16 cellular contexts compared by ENCODE assay signal in the genomic region with DNA sequence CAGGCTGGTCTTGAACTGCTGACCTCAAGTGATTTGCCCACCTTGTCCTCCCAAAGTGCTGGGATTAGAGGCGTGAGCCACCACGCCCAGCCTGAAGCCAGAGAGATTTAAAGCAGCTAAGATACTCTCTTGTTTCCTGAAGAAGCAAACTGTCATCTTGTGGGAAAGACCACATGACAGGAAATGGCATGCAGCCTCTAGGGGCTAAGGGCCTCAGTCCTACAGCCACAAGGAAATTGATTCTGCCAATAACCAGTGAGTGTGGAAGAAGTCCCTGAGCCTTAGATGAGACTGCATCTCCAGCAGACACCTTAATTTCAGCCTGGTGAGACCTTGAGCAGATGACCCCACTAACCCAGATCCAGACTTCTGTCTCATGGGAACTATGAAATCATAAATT. TPM values are rescaled to one million over a fixed set of nuclear protein-coding genes. Genes with fewer than 3 reads are reported as not detected.
A peak's percentile ranks its signal among the peaks of the same experiment; 100 is the strongest.
DNase-seq lines count a peak whose midpoint lies in the region; ATAC-seq, FAIRE-seq and TF ChIP-seq lines count a peak whose summit lies in the region.
"Had no signal": no experiment of that assay in that cellular context is flagged by ENCODE, and none has a peak within 500 bp of the region (broad histone marks: within the 10 kb centered on the region; RNA-seq: fewer than 3 reads in every experiment).

No MANE protein-coding gene starts in this region.

- no peak overlapping the region for H2AFZ ChIP-seq in GM12878 (ENCODE audit: control insufficient read depth, low read depth, low read length)

- no peaks in the 10 kb centered on the region for H3K27me3 ChIP-seq in GM12878 (replicated peaks in 1 of 2; ENCODE audit: control insufficient read depth in 2 of 2, insufficient read depth in 2 of 2, low read length in 1 of 2)

- SMC1A ChIA-PET in GM12878 (lab: Charles Lee; ENCODE audit: uncharacterized antibody, unreplicated experiment) = no interaction called here

- intact Hi-C loops in GM12878 (cut with micrococcal nuclease; ENCODE audit: unreplicated experiment) = no loop called here

- H3K9ac ChIP-seq in GM12878 (ENCODE audit: control insufficient read depth, insufficient read depth, low read length) = no peak overlapping the region

- peak overlapping the region; percentile 13 for H3K27ac ChIP-seq in GM12878 (ENCODE audit: control insufficient read depth, insufficient read depth)
- H3K27ac ChIP-seq: 22Rv1 had no signal

- CTCF ChIA-PET in GM12878 (lab: Yijun Ruan, JAX) = no interaction called here

- H3K4me1 ChIP-seq in GM12878 (ENCODE audit: control insufficient read depth, insufficient read depth, low read length) = peaks cover 8% of the 10 kb centered on the region

- in situ Hi-C loops in GM12878 (cut with MboI) = no loop called here

- no TSS peak for BruUV-seq in GM12878 (replicated peaks; lab: Mats Ljungman, UMichigan)

- H4K20me1 ChIP-seq in GM12878 (ENCODE audit: control insufficient read depth, insufficient read depth) = no peaks in the 10 kb centered on the region

- no peak for FAIRE-seq in GM12878 (lab: Jason Lieb, UNC)
- FAIRE-seq: bronchial epithelial cell had no signal

- POLR2A ChIA-PET in GM12878 (lab: Charles Lee) = no interaction called here

- peak; percentile 40 for ATAC-seq in HG02938 (IDR thresholded peaks at IDR 0.05; ENCODE audit: unreplicated experiment)
- peak; percentile 67 for ATAC-seq in GM12878
- no peak for ATAC-seq in GM18502 (IDR thresholded peaks at IDR 0.05; ENCODE audit: poor library complexity, unreplicated experiment)
- ATAC-seq in HG02884 (IDR thresholded peaks at IDR 0.05; ENCODE audit: unreplicated experiment) = no peak

- 100% methylated on average over 2 of the region's 2 CpGs for WGBS in GM12878 (ENCODE audit: insufficient coverage, insufficient replicate concordance, low lambda C conversion rate, missing lambda C conversion rate)

- H3K36me3 ChIP-seq in GM12878 (ENCODE audit: control insufficient read depth in 2 of 2, insufficient read depth in 2 of 2, low read length in 1 of 2) = no peaks in the 10 kb centered on the region

- no peak for TF ChIP-seq EP300 in GM12878 (IDR thresholded peaks at IDR 0.05; ENCODE audit: borderline replicate concordance in 1 of 2, control insufficient read depth in 1 of 2, low read depth in 2 of 2, low read length in 2 of 2)

- H3K79me2 ChIP-seq in GM12878 (ENCODE audit: control insufficient read depth, insufficient read depth, low read length) = no peaks in the 10 kb centered on the region

- TF ChIP-seq POLR2A in GM12878 (IDR thresholded peaks at IDR 0.05; ENCODE audit: low read depth, low read length) = no peak

- TF ChIP-seq CTCF in GM12878 (IDR thresholded peaks at IDR 0.05 in 2 of 3, conservative IDR thresholded peaks at IDR 0.05 in 1 of 3; ENCODE audit: control insufficient read depth in 2 of 3, extremely low read depth in 1 of 3, insufficient read depth in 1 of 3, low read depth in 3 of 3, low read length in 3 of 3) = no peak

- H3K4me2 ChIP-seq in GM12878 (ENCODE audit: control insufficient read depth, insufficient read depth) = no peak overlapping the region

- TF ChIP-seq RAD21 in GM12878 (IDR thresholded peaks at IDR 0.05; ENCODE audit: insufficient read depth, low read depth, low read length) = no peak

- DNase-seq in SIG-M5 treated with dmso at 0.1 percent for 504 hours (lab: John Stamatoyannopoulos, UW; ENCODE audit: unreplicated experiment) (peak; percentile 9), SIG-M5 (lab: John Stamatoyannopoulos, UW) (no peak), NOMO-1 (lab: John Stamatoyannopoulos, UW; ENCODE audit: unreplicated experiment in 2 of 2) (peak; percentile 35 to 43), GM12878 (ENCODE audit: low read depth, low spot score) (no peak)
- no peak for DNase-seq in stimulated activated CD4-positive, alpha-beta T cell treated with anti-CD3 and anti-CD28 coated beads, Interleukin-1b, Interleukin-23, amount 100 ng/mL, for 48 hours
- DNase-seq: activated CD4-positive, alpha-beta T cell treated with anti-CD3 and anti-CD28 coated beads for 48 hours; activated naive CD4-positive, alpha-beta T cell treated with Interleukin-2 at 50 U/mL for 16 hours; islet precursor cell; midbrain; NCI-H2171; SW 1271 had no signal

- H3K4me3 ChIP-seq in GM12878 = no peak overlapping the region

- H3K9me3 ChIP-seq in GM12878 (replicated peaks; ENCODE audit: control insufficient read depth, insufficient read depth, low read length) = no peaks in the 10 kb centered on the region

- RAD21 ChIA-PET in GM12878 (lab: Charles Lee; ENCODE audit: unreplicated experiment) = no interaction called here

TF ChIP-seq in GM12878, 131 proteins besides CTCF, POLR2A, EP300 and RAD21:
- TF ChIP-seq SUZ12 (IDR thresholded peaks at IDR 0.05; ENCODE audit: unreplicated experiment) (no peak), RCOR1 (conservative IDR thresholded peaks at IDR 0.05; ENCODE audit: low read depth, low read length) (no peak), RUNX3 (IDR thresholded peaks at IDR 0.05; ENCODE audit: low read length) (peak; percentile 40), RFX5 (IDR thresholded peaks at IDR 0.05; ENCODE audit: low read depth, low read length) (no peak), MEF2B (IDR thresholded peaks at IDR 0.05; ENCODE audit: partially characterized antibody, poor library complexity, severe bottlenecking) (peak; percentile 39)
- TF ChIP-seq, protein P1, sequence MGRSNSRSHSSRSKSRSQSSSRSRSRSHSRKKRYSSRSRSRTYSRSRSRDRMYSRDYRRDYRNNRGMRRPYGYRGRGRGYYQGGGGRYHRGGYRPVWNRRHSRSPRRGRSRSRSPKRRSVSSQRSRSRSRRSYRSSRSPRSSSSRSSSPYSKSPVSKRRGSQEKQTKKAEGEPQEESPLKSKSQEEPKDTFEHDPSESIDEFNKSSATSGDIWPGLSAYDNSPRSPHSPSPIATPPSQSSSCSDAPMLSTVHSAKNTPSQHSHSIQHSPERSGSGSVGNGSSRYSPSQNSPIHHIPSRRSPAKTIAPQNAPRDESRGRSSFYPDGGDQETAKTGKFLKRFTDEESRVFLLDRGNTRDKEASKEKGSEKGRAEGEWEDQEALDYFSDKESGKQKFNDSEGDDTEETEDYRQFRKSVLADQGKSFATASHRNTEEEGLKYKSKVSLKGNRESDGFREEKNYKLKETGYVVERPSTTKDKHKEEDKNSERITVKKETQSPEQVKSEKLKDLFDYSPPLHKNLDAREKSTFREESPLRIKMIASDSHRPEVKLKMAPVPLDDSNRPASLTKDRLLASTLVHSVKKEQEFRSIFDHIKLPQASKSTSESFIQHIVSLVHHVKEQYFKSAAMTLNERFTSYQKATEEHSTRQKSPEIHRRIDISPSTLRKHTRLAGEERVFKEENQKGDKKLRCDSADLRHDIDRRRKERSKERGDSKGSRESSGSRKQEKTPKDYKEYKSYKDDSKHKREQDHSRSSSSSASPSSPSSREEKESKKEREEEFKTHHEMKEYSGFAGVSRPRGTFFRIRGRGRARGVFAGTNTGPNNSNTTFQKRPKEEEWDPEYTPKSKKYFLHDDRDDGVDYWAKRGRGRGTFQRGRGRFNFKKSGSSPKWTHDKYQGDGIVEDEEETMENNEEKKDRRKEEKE (IDR thresholded peaks at IDR 0.05) = no peak

RNA-seq across cellular contexts. Expression of a gene that starts 40.9 kb away (rescaled TPM):
- total RNA-seq in GM12878 (2013; cell fraction: nucleolus; rRNA removed) = 43.5 and 46.5 TPM in 2 replicates
- 5.0 and 6.0 TPM in 2 replicates for total RNA-seq in GM12878 (2014; rRNA removed)
- 9.4 and 9.9 TPM in 2 replicates for total RNA-seq in GM12878 (2014; rRNA removed; fragmentation: Illumina TruSeq; extraction: Trizol)
- total RNA-seq in GM12878 (2021) = 6.8 and 11.4 TPM in 2 replicates
- polyA plus RNA-seq in GM12878 (2011; ENCODE audit: low read depth) = 77.5 TPM
- 11.0 and 17.3 TPM in 2 replicates for polyA plus RNA-seq in GM12878 (2011; rRNA removed)
- 4.4 and 5.6 TPM in 2 replicates for polyA plus RNA-seq in GM12878 (2011; cell fraction: cytosol; rRNA removed)
- polyA plus RNA-seq in GM12878 (2011; cell fraction: nucleus; rRNA removed) = 14.9 and 20.8 TPM in 2 replicates
- 11.9 and 14.1 TPM in 2 replicates for polyA plus RNA-seq in GM12878 (2012)
- 8.3 and 11.1 TPM in 2 replicates for polyA plus RNA-seq in GM12878 (2014; fragmentation: Illumina TruSeq; extraction: Trizol)
- 1 to 10 TPM; 2.7 to 4.5 TPM for polyA plus RNA-seq in GM12878 (2014; fragmentation: Nextera tagmentation; extraction: Ambion mirVana)
- 5.3 and 7.0 TPM in 2 replicates for polyA plus RNA-seq in GM12878 (2014; rRNA removed)
- 1 to 10 TPM; 7.7 to 8.2 TPM for polyA plus RNA-seq in GM12878 (2016; fragmentation: Nextera tagmentation; extraction: Ambion mirVana)
- polyA minus RNA-seq in GM12878 (2011; rRNA and poly(A)+ RNA removed) = 4.1 and 10.0 TPM in 2 replicates
- polyA minus RNA-seq in GM12878 (2011; cell fraction: cytosol; rRNA and poly(A)+ RNA removed) = 2.0 and 4.1 TPM in 2 replicates
- 7.1 and 7.9 TPM in 2 replicates for polyA minus RNA-seq in GM12878 (2011; cell fraction: nucleus; rRNA and poly(A)+ RNA removed)

Comparison
In these comparisons a context has a peak if more than half of its experiments do, and no peak if none do; other contexts are left out.
1. DNase-seq: peak in SIG-M5 treated with dmso at 0.1 percent for 504 hours (single experiment) and NOMO-1 (2 of 2); none in SIG-M5 (single experiment), GM12878 (single experiment) and stimulated activated CD4-positive, alpha-beta T cell treated with anti-CD3 and anti-CD28 coated beads, Interleukin-1b, Interleukin-23, amount 100 ng/mL, for 48 hours (single experiment).
2. ATAC-seq: peak in HG02938 (single experiment) and GM12878 (single experiment); none in GM18502 (single experiment) and HG02884 (single experiment).